ENCODE assay signal across 20 cellular contexts in genomic region chr11:36257351-36257750, GRCh38. TPM values are rescaled to one million over a fixed set of nuclear protein-coding genes. Genes with fewer than 3 reads are reported as not detected.
DNase-seq lines count a peak whose midpoint lies in the region; ATAC-seq and TF ChIP-seq lines count a peak whose summit lies in the region.
"Had no signal": no experiment of that assay in that cellular context is flagged by ENCODE, and none has a peak within 500 bp of the region (broad histone marks: within the 10 kb centered on the region; RNA-seq: fewer than 3 reads in every experiment).

No MANE protein-coding gene starts in this region.

- no peak overlapping the region for H4K91ac ChIP-seq in IMR-90 (ENCODE audit: insufficient read depth, low read depth, low read length)

- in situ Hi-C loops in IMR-90 (cut with MboI; ENCODE audit: low sequenced_read_pairs): loop anchor here (10.0 kb wide), 1 partner anchor 313 kb away; the partner anchor contains the start of gene LDLRAD3

- CTCF ChIA-PET in IMR-90 (lab: Yijun Ruan, JAX): interaction anchor here (1.0 to 1.7 kb wide), 5 partner anchors 8 to 435 kb away, joined by 3 to 6 read pairs (median 4); no protein-coding TSS in a partner anchor
- CTCF ChIA-PET in activated CD8-positive, alpha-beta T cell treated with anti-CD3 and anti-CD28 coated beads for 36 hours (lab: Charles Lee): interaction anchor here (1.0 to 2.5 kb wide), 6 partner anchors 9 to 769 kb away, joined by 3 to 15 read pairs (median 5); no protein-coding TSS in a partner anchor

- H3K27me3 Mint-ChIP-seq in activated CD8-positive, alpha-beta T cell treated with anti-CD3 and anti-CD28 coated beads for 36 hours: peaks cover 15% of the 10 kb centered on the region

- H3K56ac ChIP-seq in IMR-90 (ENCODE audit: extremely low read depth, insufficient read depth, low read length): no peak overlapping the region

- H3K4me1 ChIP-seq in IMR-90 (ENCODE audit: control insufficient read depth, insufficient read depth, low read length): no peaks in the 10 kb centered on the region
- H3K4me1 ChIP-seq in RWPE2 (ENCODE audit: insufficient read depth, poor library complexity, severe bottlenecking): peaks cover 9% of the 10 kb centered on the region
- H3K4me1 ChIP-seq: esophagus squamous epithelium, thyroid gland had no signal

- no peak overlapping the region for H3K4me2 ChIP-seq in IMR-90 (ENCODE audit: low read depth, low read length)

- H3K4me3 ChIP-seq in IMR-90 (ENCODE audit: insufficient read depth, low read depth, low read length) (no peak overlapping the region), RWPE2 (ENCODE audit: severe bottlenecking) (no peak overlapping the region), fibroblast of pulmonary artery (replicated peaks; ENCODE audit: low read depth, low read length) (no peak overlapping the region)
- H3K4me3 ChIP-seq: esophagus squamous epithelium, heart right ventricle, lung, ovary, thyroid gland had no signal

- no peak for TF ChIP-seq POLR2A in IMR-90 (IDR thresholded peaks at IDR 0.05; ENCODE audit: low read depth, low read length)

- H3K23ac ChIP-seq in IMR-90 (ENCODE audit: low read depth, low read length): no peak overlapping the region

- H2BK20ac ChIP-seq in IMR-90 (ENCODE audit: low read depth, low read length): no peak overlapping the region

- ATAC-seq in IMR-90 (ENCODE audit: low read depth): peak; percentile 31
- ATAC-seq in RWPE2 (ENCODE audit: low read depth): peak; percentile 50; the same call in 2 of the 3 replicates
- peak; percentile 88 for ATAC-seq in omental fat pad (ENCODE audit: low FRiP score)
- ATAC-seq in activated CD8-positive, alpha-beta T cell treated with anti-CD3 and anti-CD28 coated beads for 36 hours: no peak
- ATAC-seq: activated CD8-positive, alpha-beta memory T cell treated with anti-CD3 and anti-CD28 coated beads, Interleukin-2, amount 10 ng/mL, durations not matched to agents 7 days and 5 days; activated T-helper 17 cell treated with anti-CD3 and anti-CD28 coated beads, Interleukin-2, amount 50 U/mL, for 72 hours; heart right ventricle; Panc1 had no signal

- WGBS in IMR-90 (ENCODE audit: extremely low coverage in 2 of 2, insufficient read length in 1 of 2), 2 experiments: no CpG with 5 or more reads among the region's 5 CpGs

- peaks cover 4% of the 10 kb centered on the region; the same call in 1 of the 2 replicates for H3K9me3 ChIP-seq in IMR-90 (ENCODE audit: control insufficient read depth, insufficient read depth, low read length)
- no peaks in the 10 kb centered on the region for H3K9me3 ChIP-seq in RWPE2 (ENCODE audit: severe bottlenecking)
- H3K9me3 ChIP-seq: esophagus squamous epithelium, thyroid gland had no signal

- H4K8ac ChIP-seq in IMR-90 (ENCODE audit: low read depth in 2 of 2, low read length in 2 of 2): no peak overlapping the region

- no peak overlapping the region for H3K9ac ChIP-seq in IMR-90 (ENCODE audit: low read depth, low read length)

- no peak overlapping the region for H3K14ac ChIP-seq in IMR-90 (replicated peaks; ENCODE audit: low read depth, low read length)

- H3K9me3 Mint-ChIP-seq in activated CD8-positive, alpha-beta T cell treated with anti-CD3 and anti-CD28 coated beads for 36 hours: no peaks in the 10 kb centered on the region
- H3K9me3 Mint-ChIP-seq: activated T-helper 17 cell treated with anti-CD3 and anti-CD28 coated beads, Interleukin-2, amount 50 U/mL, for 72 hours had no signal

- no peaks in the 10 kb centered on the region for H3K9me1 ChIP-seq in IMR-90 (ENCODE audit: insufficient read depth, low read length)

- H2BK120ac ChIP-seq in IMR-90 (ENCODE audit: low read depth, low read length): no peak overlapping the region

- H2AK9ac ChIP-seq in IMR-90 (replicated peaks; ENCODE audit: low read depth, low read length, poor library complexity): no peak overlapping the region

- no peak overlapping the region for H3K4me3 Mint-ChIP-seq in activated CD8-positive, alpha-beta T cell treated with anti-CD3 and anti-CD28 coated beads for 36 hours
- H3K4me3 Mint-ChIP-seq: activated CD8-positive, alpha-beta memory T cell treated with anti-CD3 and anti-CD28 coated beads, Interleukin-2, amount 10 ng/mL, durations not matched to agents 7 days and 5 days; activated T-helper 17 cell treated with anti-CD3 and anti-CD28 coated beads, Interleukin-2, amount 50 U/mL, for 72 hours had no signal

- H3K36me3 ChIP-seq in IMR-90 (ENCODE audit: control insufficient read depth, insufficient read depth, low read length) (no peaks in the 10 kb centered on the region), RWPE2 (ENCODE audit: low read depth) (no peaks in the 10 kb centered on the region)
- H3K36me3 ChIP-seq: esophagus squamous epithelium, heart right ventricle, ovary, thyroid gland had no signal

- H2BK15ac ChIP-seq in IMR-90 (ENCODE audit: low read depth, low read length): no peak overlapping the region

- H3K36me3 Mint-ChIP-seq in activated CD8-positive, alpha-beta T cell treated with anti-CD3 and anti-CD28 coated beads for 36 hours (ENCODE audit: low read depth): no peaks in the 10 kb centered on the region
- H3K36me3 Mint-ChIP-seq: activated CD8-positive, alpha-beta memory T cell treated with anti-CD3 and anti-CD28 coated beads, Interleukin-2, amount 10 ng/mL, durations not matched to agents 7 days and 5 days had no signal

- H3K27ac ChIP-seq in IMR-90 (ENCODE audit: insufficient read depth, low read length) (no peak overlapping the region), RWPE2 (ENCODE audit: poor library complexity, severe bottlenecking) (no peak overlapping the region)
- H3K27ac ChIP-seq: esophagus squamous epithelium, heart right ventricle, ovary, thyroid gland had no signal

- POLR2A ChIA-PET in IMR-90 (lab: Charles Lee; ENCODE audit: unreplicated experiment): no interaction called here
- POLR2A ChIA-PET in activated CD8-positive, alpha-beta T cell treated with anti-CD3 and anti-CD28 coated beads for 36 hours (lab: Charles Lee): interaction anchor here (1.1 kb wide), 1 partner anchor 17 kb away, joined by 3 read pairs; no protein-coding TSS in a partner anchor

- H2AFZ ChIP-seq in IMR-90 (replicated peaks; ENCODE audit: low read length, poor library complexity): no peak overlapping the region

- dilution Hi-C loops in IMR-90 (cut with HindIII; ENCODE audit: low sequenced_read_pairs, unreplicated experiment): no loop called here

- no peak overlapping the region for H3K27ac Mint-ChIP-seq in activated CD8-positive, alpha-beta T cell treated with anti-CD3 and anti-CD28 coated beads for 36 hours
- H3K27ac Mint-ChIP-seq: activated CD8-positive, alpha-beta memory T cell treated with anti-CD3 and anti-CD28 coated beads, Interleukin-2, amount 10 ng/mL, durations not matched to agents 7 days and 5 days; activated T-helper 17 cell treated with anti-CD3 and anti-CD28 coated beads, Interleukin-2, amount 50 U/mL, for 72 hours had no signal

- no TSS peak for BruUV-seq in IMR-90 (replicated peaks; lab: Mats Ljungman, UMichigan)

- H3K27me3 ChIP-seq in IMR-90 (ENCODE audit: control insufficient read depth, insufficient read depth, low read length): peaks cover 31% of the 10 kb centered on the region
- H3K27me3 ChIP-seq in RWPE2 (ENCODE audit: insufficient read depth, poor library complexity, severe bottlenecking): no peaks in the 10 kb centered on the region
- H3K27me3 ChIP-seq: ovary, thyroid gland had no signal

- DNase-seq in IMR-90: peak; percentile 54
- DNase-seq in RWPE2 (ENCODE audit: low spot score): no peak
- peak; percentile 42 for DNase-seq in fibroblast of pulmonary artery (ENCODE audit: low read depth)
- no peak for DNase-seq in omental fat pad (ENCODE audit: low spot score)
- no peak for DNase-seq in activated CD8-positive, alpha-beta T cell treated with anti-CD3 and anti-CD28 coated beads for 36 hours
- no peak for DNase-seq in activated CD4-positive, alpha-beta T cell treated with anti-CD3 and anti-CD28 coated beads, Interleukin-2, amount 50 U/mL, for 1 hour
- DNase-seq in DMS153 treated with DMSO at 0.1 percent for 48 hours (lab: John Stamatoyannopoulos, UW; ENCODE audit: unreplicated experiment): no peak
- DNase-seq: activated CD4-positive, alpha-beta T cell treated with anti-CD3 and anti-CD28 coated beads for 1 hour; activated CD8-positive, alpha-beta memory T cell treated with anti-CD3 and anti-CD28 coated beads, Interleukin-2, amount 10 ng/mL, durations not matched to agents 7 days and 5 days; AML-193; esophagus squamous epithelium; heart right ventricle; Kasumi-1; NCI-H1436; stimulated activated naive CD4-positive, alpha-beta T cell; thyroid gland had no signal

- no peak for TF ChIP-seq CTCF in IMR-90 (conservative IDR thresholded peaks at IDR 0.05; ENCODE audit: low read depth, low read length)
- TF ChIP-seq CTCF in RWPE2 (IDR thresholded peaks at IDR 0.05; ENCODE audit: poor library complexity, severe bottlenecking): no peak
- TF ChIP-seq CTCF in fibroblast of pulmonary artery (IDR thresholded peaks at IDR 0.05; ENCODE audit: low read length, missing control alignments): no peak
- TF ChIP-seq CTCF in omental fat pad (IDR thresholded peaks at IDR 0.05): no peak
- TF ChIP-seq CTCF in activated CD8-positive, alpha-beta T cell treated with anti-CD3 and anti-CD28 coated beads for 36 hours (IDR thresholded peaks at IDR 0.05): no peak

- no peaks in the 10 kb centered on the region for H3K79me1 ChIP-seq in IMR-90 (ENCODE audit: low read depth in 1 of 2, low read length in 2 of 2)

- no peak overlapping the region for H2AK5ac ChIP-seq in IMR-90 (ENCODE audit: low read depth, low read length)

- H3K4ac ChIP-seq in IMR-90 (ENCODE audit: low read depth, low read length): no peak overlapping the region

- no peak overlapping the region for H4K5ac ChIP-seq in IMR-90 (ENCODE audit: low read depth, low read length)

- H2BK5ac ChIP-seq in IMR-90 (ENCODE audit: low read depth, low read length, poor library complexity, severe bottlenecking): no peak overlapping the region

- no peaks in the 10 kb centered on the region for H4K20me1 ChIP-seq in IMR-90 (ENCODE audit: insufficient read depth, low read length)

- intact Hi-C loops in IMR-90 (cut with micrococcal nuclease): loop anchor here (5.0 kb wide), 1 partner anchor 100 kb away; no protein-coding TSS in a partner anchor
- intact Hi-C loops in activated CD8-positive, alpha-beta T cell treated with anti-CD3 and anti-CD28 coated beads for 36 hours (cut with micrococcal nuclease): no loop called here

- TF ChIP-seq RAD21 in IMR-90 (IDR thresholded peaks at IDR 0.05; ENCODE audit: low read length): no peak

- H3K4me1 Mint-ChIP-seq in activated CD8-positive, alpha-beta T cell treated with anti-CD3 and anti-CD28 coated beads for 36 hours (ENCODE audit: low read depth): no peaks in the 10 kb centered on the region
- H3K4me1 Mint-ChIP-seq: activated CD8-positive, alpha-beta memory T cell treated with anti-CD3 and anti-CD28 coated beads, Interleukin-2, amount 10 ng/mL, durations not matched to agents 7 days and 5 days; activated T-helper 17 cell treated with anti-CD3 and anti-CD28 coated beads, Interleukin-2, amount 50 U/mL, for 72 hours had no signal

- H3K18ac ChIP-seq in IMR-90 (ENCODE audit: low read depth, low read length): no peak overlapping the region

RNA-seq across cellular contexts. Expression of gene COMMD9, which starts 31.9 kb away (rescaled TPM):
- 50.7 and 54.2 TPM in 2 replicates for total RNA-seq in IMR-90 (2012; rRNA removed)
- 58.3 and 77.1 TPM in 2 replicates for polyA plus RNA-seq in IMR-90 (2012; rRNA removed)
- 42.1 and 51.2 TPM in 2 replicates for polyA plus RNA-seq in IMR-90 (2012; cell fraction: cytosol; rRNA removed)
- 33.2 and 38.4 TPM in 2 replicates for polyA plus RNA-seq in IMR-90 (2012; cell fraction: nucleus; rRNA removed; ENCODE audit: low replicate concordance)
- total RNA-seq in omental fat pad: 10 to 100 TPM; 37.3 to 52.6 (median 41.6) TPM
- total RNA-seq in activated CD8-positive, alpha-beta T cell treated with anti-CD3 and anti-CD28 coated beads for 36 hours: 10 to 100 TPM; 34.8 to 36.8 TPM

RNA-seq across cellular contexts. Expression of gene PRR5L, which starts 38.7 kb away (rescaled TPM):
- total RNA-seq in IMR-90 (2012; rRNA removed) (3.3 and 3.6 TPM in 2 replicates), omental fat pad (10 to 100 TPM in 2 of 4 donors, 1 to 10 TPM in 2; 8.7 to 26.8 (median 16.2) TPM)
- polyA plus RNA-seq in IMR-90 (2012; rRNA removed): 2.6 and 2.9 TPM in 2 replicates
- polyA plus RNA-seq in IMR-90 (2012; cell fraction: cytosol; rRNA removed): 2.2 and 2.3 TPM in 2 replicates
- 4.6 and 6.8 TPM in 2 replicates for polyA plus RNA-seq in IMR-90 (2012; cell fraction: nucleus; rRNA removed; ENCODE audit: low replicate concordance)
- 1 to 10 TPM; 7.0 to 8.1 TPM for total RNA-seq in activated CD8-positive, alpha-beta T cell treated with anti-CD3 and anti-CD28 coated beads for 36 hours

Comparison
In these comparisons a context has a peak if more than half of its experiments do, and no peak if none do; other contexts are left out.
1. DNase-seq: peak in IMR-90 (single experiment) and fibroblast of pulmonary artery (single experiment); none in RWPE2 (single experiment), omental fat pad (single experiment), activated CD8-positive, alpha-beta T cell treated with anti-CD3 and anti-CD28 coated beads for 36 hours (single experiment), activated CD4-positive, alpha-beta T cell treated with anti-CD3 and anti-CD28 coated beads, Interleukin-2, amount 50 U/mL, for 1 hour (single experiment) and DMS153 treated with DMSO at 0.1 percent for 48 hours (single experiment).